Comparison of ENCODE assay signal across 8 cellular contexts in the genomic region with DNA sequence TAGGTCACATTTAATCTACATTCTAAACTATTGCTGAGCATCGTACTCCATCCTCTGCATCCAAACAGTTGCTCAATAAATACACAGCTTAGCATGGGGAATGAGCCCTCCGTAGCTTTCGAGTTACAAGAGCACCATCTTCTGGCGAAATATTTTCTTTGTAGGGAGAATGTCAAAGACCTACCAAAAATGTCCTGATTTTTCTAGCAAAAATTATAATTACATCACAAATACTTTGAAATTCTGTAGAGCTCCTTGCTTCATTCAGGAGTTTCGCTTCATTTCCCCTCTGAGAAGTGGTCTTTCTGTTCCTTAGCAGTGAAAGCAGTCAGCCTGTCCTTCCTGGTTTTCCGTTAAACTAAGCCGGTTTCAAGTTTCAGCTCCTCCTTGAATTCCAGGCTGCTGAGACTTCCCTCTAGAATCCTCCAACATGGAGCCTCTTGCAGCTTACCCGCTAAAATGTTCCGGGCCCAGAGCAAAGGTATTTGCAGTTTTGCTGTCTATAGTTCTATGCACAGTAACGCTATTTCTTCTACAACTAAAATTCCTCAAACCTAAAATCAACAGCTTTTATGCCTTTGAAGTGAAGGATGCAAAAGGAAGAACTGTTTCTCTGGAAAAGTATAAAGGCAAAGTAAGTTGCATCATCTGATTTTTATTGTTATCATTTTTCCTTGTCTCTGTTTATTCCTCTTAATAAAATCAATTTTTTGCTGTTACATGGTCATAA. TPM values are rescaled to one million over a fixed set of nuclear protein-coding genes. Genes with fewer than 3 reads are reported as not detected.
DNase-seq lines count a peak whose midpoint lies in the region; ATAC-seq and TF ChIP-seq lines count a peak whose summit lies in the region.

A gene with protein sequence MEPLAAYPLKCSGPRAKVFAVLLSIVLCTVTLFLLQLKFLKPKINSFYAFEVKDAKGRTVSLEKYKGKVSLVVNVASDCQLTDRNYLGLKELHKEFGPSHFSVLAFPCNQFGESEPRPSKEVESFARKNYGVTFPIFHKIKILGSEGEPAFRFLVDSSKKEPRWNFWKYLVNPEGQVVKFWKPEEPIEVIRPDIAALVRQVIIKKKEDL (plus strand): TSS at position 409 of the 730 bp plus-strand sequence. CDS start 22 bp downstream, at position 431.

- H3K27me3 ChIP-seq in stomach: no peaks in the 10 kb centered on the region

- intact Hi-C loops in stomach (cut with DNase I; ENCODE audit: low total_unique reads): no loop called here

- ATAC-seq in GM21723 (IDR thresholded peaks at IDR 0.05; ENCODE audit: unreplicated experiment): no peak
- ATAC-seq in HG02973 (IDR thresholded peaks at IDR 0.05; ENCODE audit: unreplicated experiment): no peak

- TF ChIP-seq EP300 in stomach (IDR thresholded peaks at IDR 0.05): no peak

- no peak for TF ChIP-seq POLR2A in stomach (IDR thresholded peaks at IDR 0.05)

- H3K4me3 ChIP-seq in choroid plexus epithelial cell (ENCODE audit: low read depth, low read length) (peak within 1 kb of the TSS; percentile 63), stomach (peak within 1 kb of the TSS; percentile 40 to 49 (median 45))

- peak; percentile 56 for TF ChIP-seq CTCF in AG09319 (IDR thresholded peaks at IDR 0.05; ENCODE audit: low read depth, low read length)
- no peak for TF ChIP-seq CTCF in GM20000 (IDR thresholded peaks at IDR 0.05; ENCODE audit: extremely low read depth, missing control alignments)
- TF ChIP-seq CTCF in choroid plexus epithelial cell (conservative IDR thresholded peaks at IDR 0.05; ENCODE audit: low read depth, low read length): peak; percentile 73
- TF ChIP-seq CTCF in stomach (IDR thresholded peaks at IDR 0.05): peak in 3 of 7 experiments; percentile 35 to 56 (median 45)

- H3K9me3 ChIP-seq in stomach: no peaks in the 10 kb centered on the region

- peak; percentile 69 for DNase-seq in AG09319 (ENCODE audit: extremely low read depth, low read depth)
- peak; percentile 20 for DNase-seq in GM20000 (ENCODE audit: low spot score)
- DNase-seq in NOMO-1 treated with dmso at 0.1 percent for 144 hours (lab: John Stamatoyannopoulos, UW; ENCODE audit: unreplicated experiment): peak; percentile 27
- DNase-seq in choroid plexus epithelial cell (ENCODE audit: low read depth): peak; percentile 92
- DNase-seq in left kidney (ENCODE audit: low read depth, low spot score): peak; percentile 95
- DNase-seq in stomach: no peak

- H3K4me1 ChIP-seq in stomach: peaks cover 0 to 23% (median 9%) of the 10 kb centered on the region in 4 donors

- 4 to 6% (median 5%) methylated on average over 10 of the region's 10 CpGs for WGBS in stomach, 5 donors

- H3K27ac ChIP-seq in stomach: peak within 1 kb of the TSS in 4 of 5 donors; percentile 48 to 70 (median 66)

- H3K36me3 ChIP-seq in stomach: peaks cover 0 to 11% (median 0%) of the 10 kb centered on the region in 4 donors

RNA-seq across cellular contexts. Expression of the gene that starts here (rescaled TPM):
- 10 to 100 TPM in 1 of 5 donors, 1 to 10 TPM in 2, under 1 TPM in 1, not detected in 1; 0.89 to 26.1 (median 1.6) TPM for total RNA-seq in stomach
- 10 to 100 TPM in 1 of 3 donors, 1 to 10 TPM in 2; 4.3 to 11.5 (median 8.0) TPM for polyA plus RNA-seq in stomach
